In genomic region chr2:196510246-196510645, GRCh38 we compare ENCODE assay signal across 16 cellular contexts.
DNase-seq lines count a peak whose midpoint lies in the region; ATAC-seq, FAIRE-seq and TF ChIP-seq lines count a peak whose summit lies in the region.
"Had no signal": no experiment of that assay in that cellular context is flagged by ENCODE, and none has a peak within 500 bp of the region (broad histone marks: within the 10 kb centered on the region; RNA-seq: fewer than 3 reads in every experiment).

No MANE protein-coding gene starts in this region.

- intact Hi-C loops in PC-3 (cut with micrococcal nuclease) (no loop called here), HepG2 (cut with micrococcal nuclease; ENCODE audit: unreplicated experiment) (no loop called here)

- TF ChIP-seq EP300 in HepG2 (IDR thresholded peaks at IDR 0.05; ENCODE audit: low read depth in 2 of 2, low read length in 2 of 2) (no peak), HepG2 (CRISPR knock-in tag; IDR thresholded peaks at IDR 0.05; ENCODE audit: borderline replicate concordance) (no peak)

- H4K20me1 ChIP-seq in PC-3 (ENCODE audit: low read length) (no peaks in the 10 kb centered on the region), HepG2 (ENCODE audit: insufficient read depth, low read length) (no peaks in the 10 kb centered on the region)

- H3K4me1 ChIP-seq in PC-3 (ENCODE audit: insufficient read depth, low read length) (peaks cover 13% of the 10 kb centered on the region), HepG2 (ENCODE audit: insufficient read depth, low read length) (no peaks in the 10 kb centered on the region)
- H3K4me1 ChIP-seq: Caco-2 had no signal

- peak overlapping the region; percentile 47 for H3K27ac Mint-ChIP-seq in mesothelial cell of epicardium
- H3K27ac Mint-ChIP-seq: HFFc6, IgD-negative memory B cell had no signal

- WGBS in HepG2 (ENCODE audit: low lambda C conversion rate): 4% methylated on average over 1 of the region's 1 CpG

- no peak for TF ChIP-seq POLR2A in HepG2 (IDR thresholded peaks at IDR 0.05; ENCODE audit: insufficient read depth in 1 of 2, low read depth in 2 of 2, low read length in 2 of 2)

- FAIRE-seq in HepG2 (lab: Jason Lieb, UNC): no peak
- FAIRE-seq: A549, GM12878, GM18507 had no signal

- H3K9ac ChIP-seq in PC-3 (ENCODE audit: low read length) (no peak overlapping the region), HepG2 (ENCODE audit: insufficient read depth, low read depth, low read length) (no peak overlapping the region)

- no peaks in the 10 kb centered on the region for H3K27me3 Mint-ChIP-seq in mesothelial cell of epicardium (ENCODE audit: low read depth)

- POLR2A ChIA-PET in PC-3 (lab: Charles Lee; ENCODE audit: unreplicated experiment) (no interaction called here), HepG2 (lab: Yijun Ruan, JAX) (no interaction called here)

- BruUV-seq in PC-3 (replicated peaks; lab: Mats Ljungman, UMichigan): no TSS peak
- no TSS peak for BruUV-seq in HepG2 (replicated peaks; lab: Mats Ljungman, UMichigan)

- no peak; the same call in 1 of the 2 replicates for ATAC-seq in PC-3
- ATAC-seq in HepG2: no peak
- ATAC-seq in HG02798 (IDR thresholded peaks at IDR 0.05; ENCODE audit: poor library complexity, unreplicated experiment): no peak
- ATAC-seq: A549, GM12878 had no signal

- no peaks in the 10 kb centered on the region for H3F3A ChIP-seq in PC-3 (ENCODE audit: low read length, unreplicated experiment)

- no peak overlapping the region for H3K4me3 Mint-ChIP-seq in mesothelial cell of epicardium
- H3K4me3 Mint-ChIP-seq: CD8-positive, alpha-beta memory T cell; HFFc6; IgD-negative memory B cell had no signal

- in situ Hi-C loops in HepG2 (cut with HindIII; ENCODE audit: extremely low pct_ligation_motif_present, low pct_unique_long_range_greater_than_20kb): no loop called here

- 0 out of 2 replicates have a peak, but pooled peaks cover 4% of the 10 kb centered on the region for H3K9me2 ChIP-seq in PC-3 (replicated peaks; ENCODE audit: low read length)

- H3K4me1 Mint-ChIP-seq in mesothelial cell of epicardium: peaks cover 20% of the 10 kb centered on the region
- H3K4me1 Mint-ChIP-seq: CD8-positive, alpha-beta memory T cell; IgD-negative memory B cell had no signal

- no peak overlapping the region for H3K4me3 ChIP-seq in PC-3 (ENCODE audit: low read length)
- no peak overlapping the region for H3K4me3 ChIP-seq in HepG2 (replicated peaks in 1 of 3; ENCODE audit: insufficient read depth in 1 of 3, low read depth in 2 of 3, low read length in 3 of 3)
- H3K4me3 ChIP-seq: A549, GM12878 had no signal

- no peak overlapping the region for H3K27ac ChIP-seq in PC-3 (ENCODE audit: low read length)
- H3K27ac ChIP-seq in epithelial cell of prostate: peak overlapping the region; percentile 14
- H3K27ac ChIP-seq in HepG2 (ENCODE audit: extremely low read length, insufficient read depth, low read length): no peak overlapping the region
- H3K27ac ChIP-seq: A549, C4-2B had no signal

- H3K4me2 ChIP-seq in PC-3 (ENCODE audit: low read length) (peak overlapping the region; percentile 34; the same call in 1 of the 2 replicates), HepG2 (ENCODE audit: low read depth, low read length) (no peak overlapping the region)
- H3K4me2 ChIP-seq: A549 had no signal

- H3K36me3 ChIP-seq in PC-3 (ENCODE audit: low read depth, low read length): no peaks in the 10 kb centered on the region
- H3K36me3 ChIP-seq in HepG2 (replicated peaks in 1 of 2; ENCODE audit: control insufficient read depth in 1 of 2, insufficient read depth in 2 of 2, low read length in 2 of 2): no peaks in the 10 kb centered on the region
- H3K36me3 ChIP-seq: BE2C had no signal

- H3K9me3 ChIP-seq in PC-3 (ENCODE audit: low read length) (no peaks in the 10 kb centered on the region), HepG2 (ENCODE audit: low read length) (no peaks in the 10 kb centered on the region)
- H3K9me3 ChIP-seq: A549, BE2C, Caco-2 had no signal

- TF ChIP-seq RAD21 in HepG2 (CRISPR knock-in tag; IDR thresholded peaks at IDR 0.05): no peak

- H3K9me3 Mint-ChIP-seq in mesothelial cell of epicardium: no peaks in the 10 kb centered on the region
- H3K9me3 Mint-ChIP-seq: CD8-positive, alpha-beta memory T cell; HFFc6 had no signal

- no peaks in the 10 kb centered on the region for H3K27me3 ChIP-seq in PC-3 (ENCODE audit: low read length)
- peaks cover 0 to 17% of the 10 kb centered on the region in 2 experiments; a peak in 2 of 5 replicates for H3K27me3 ChIP-seq in HepG2 (ENCODE audit: control insufficient read depth in 1 of 2, insufficient read depth in 2 of 2, low read length in 2 of 2)
- H3K27me3 ChIP-seq: BE2C had no signal

- DNase-seq in PC-3 (peak; percentile 70), epithelial cell of prostate (ENCODE audit: low read depth, low spot score) (peak; percentile 34), mesothelial cell of epicardium (ENCODE audit: low spot score in 2 of 2, unreplicated experiment in 2 of 2) (no peak), RPMI8226 (no peak), HepG2 (ENCODE audit: low spot score) (no peak)
- DNase-seq: BE2C; Caco-2; CD8-positive, alpha-beta memory T cell; HCEC 1CT; HFFc6 had no signal

- no peaks in the 10 kb centered on the region for H3K36me3 Mint-ChIP-seq in mesothelial cell of epicardium
- H3K36me3 Mint-ChIP-seq: CD8-positive, alpha-beta memory T cell had no signal

- no peak overlapping the region for H2AFZ ChIP-seq in PC-3 (ENCODE audit: low read length)
- no peak overlapping the region for H2AFZ ChIP-seq in HepG2 (ENCODE audit: low read length)

- H3K79me2 ChIP-seq in PC-3 (ENCODE audit: low read length) (no peaks in the 10 kb centered on the region), HepG2 (ENCODE audit: insufficient read depth, low read length) (no peaks in the 10 kb centered on the region)

- no peak for TF ChIP-seq CTCF in PC-3 (conservative IDR thresholded peaks at IDR 0.05; ENCODE audit: low read depth, low read length)
- TF ChIP-seq CTCF in mesothelial cell of epicardium (IDR thresholded peaks at IDR 0.05; ENCODE audit: unreplicated experiment): no peak
- TF ChIP-seq CTCF in HepG2 (CRISPR knock-in tag; IDR thresholded peaks at IDR 0.05): no peak

- CTCF ChIA-PET in PC-3 (lab: Charles Lee) (no interaction called here), HepG2 (lab: Yijun Ruan, JAX; ENCODE audit: low intra/inter-chr PET ratio, low total read pairs) (no interaction called here)

TF ChIP-seq in HepG2, 621 proteins besides CTCF, POLR2A, EP300 and RAD21:
- TF ChIP-seq KDM2A (CRISPR knock-in tag; IDR thresholded peaks at IDR 0.05; ENCODE audit: borderline replicate concordance, low read depth): no peak

Comparison
In these comparisons a context has a peak if more than half of its experiments do, and no peak if none do; other contexts are left out.
1. DNase-seq: peak in PC-3 (single experiment) and epithelial cell of prostate (single experiment); none in mesothelial cell of epicardium (0 of 2), RPMI8226 (single experiment) and HepG2 (single experiment).